In genomic region chr14:58416934-58417333, GRCh38 we compare ENCODE assay signal across 8 cellular contexts. TPM values are rescaled to one million over a fixed set of nuclear protein-coding genes. Genes with fewer than 3 reads are reported as not detected.
"Had no signal": no experiment of that assay in that cellular context is flagged by ENCODE, and none has a peak within 500 bp of the region (broad histone marks: within the 10 kb centered on the region; RNA-seq: fewer than 3 reads in every experiment).

No MANE protein-coding gene starts in this region.

RNA-seq across cellular contexts. Expression of gene TOMM20L, which starts 21.2 kb away (rescaled TPM):
- total RNA-seq: M059J, NCI-H460, OCI-LY7, PC-9, Right ventricle myocardium inferior, RPMI7951, SJCRH30, SK-MEL-5 had no signal
